In the genomic region with DNA sequence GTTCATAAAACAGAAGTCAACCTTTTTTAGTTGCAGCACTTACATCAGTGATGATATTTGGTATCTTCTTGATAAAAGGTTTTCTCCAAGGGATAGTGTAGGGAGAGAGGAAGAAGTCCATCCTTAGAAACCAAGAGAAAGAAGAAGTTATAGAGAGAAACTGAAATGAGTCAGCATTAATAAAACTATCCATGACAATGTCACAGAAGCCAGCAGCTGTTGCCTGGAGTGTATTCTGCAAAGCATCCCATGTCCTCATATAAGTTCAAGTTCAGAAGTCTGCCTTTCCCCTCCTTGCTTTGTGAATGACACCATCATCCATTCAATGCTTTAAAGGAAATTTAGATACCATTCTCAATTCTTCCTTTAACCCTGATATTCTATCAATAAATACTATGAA, we compare ENCODE assay signal across 34 cellular contexts. TPM values are rescaled to one million over a fixed set of nuclear protein-coding genes. Genes with fewer than 3 reads are reported as not detected.
"Had no signal": no experiment of that assay in that cellular context is flagged by ENCODE, and none has a peak within 500 bp of the region (broad histone marks: within the 10 kb centered on the region; RNA-seq: fewer than 3 reads in every experiment).

No MANE protein-coding gene starts in this region.

- H3K36me3 ChIP-seq: adrenal gland, breast epithelium, MG63, Peyer's patch, WERI-Rb-1 had no signal

- H3K9me3 ChIP-seq: adrenal gland, body of pancreas, breast epithelium, MG63, Peyer's patch had no signal

- H3K4me1 ChIP-seq: adrenal gland, body of pancreas, breast epithelium, Peyer's patch had no signal

- H3K27me3 ChIP-seq: adrenal gland, body of pancreas, breast epithelium, MG63, Peyer's patch had no signal

- DNase-seq: activated CD4-positive, alpha-beta memory T cell treated with anti-CD3 and anti-CD28 coated beads, Interleukin-2, amount 10 ng/mL, durations not matched to agents 7 days and 5 days; activated CD4-positive, alpha-beta T cell treated with anti-CD3 and anti-CD28 coated beads for 1 hour; activated CD4-positive, alpha-beta T cell treated with anti-CD3 and anti-CD28 coated beads for 48 hours; activated CD4-positive, CD25-positive, alpha-beta regulatory T cell; activated CD8-positive, alpha-beta memory T cell treated with anti-CD3 and anti-CD28 coated beads for 24 hours; activated CD8-positive, alpha-beta memory T cell treated with anti-CD3 and anti-CD28 coated beads, Interleukin-2, amount 10 ng/mL, durations not matched to agents 7 days and 5 days; activated CD8-positive, alpha-beta memory T cell treated with anti-CD3 and anti-CD28 coated beads, Interleukin-2, amount 50 U/mL, for 48 hours; activated gamma-delta T cell treated with Interleukin-2 at 50 U/mL for 16 hours; activated naive CD4-positive, alpha-beta T cell treated with anti-CD3 and anti-CD28 coated beads for 36 hours; activated T-cell treated with anti-CD3 and anti-CD28 coated beads, Interleukin-2, amount 50 U/mL, for 1 hour; activated T-cell treated with anti-CD3 and anti-CD28 coated beads, Interleukin-2, amount 50 U/mL, for 72 hours; adrenal gland; body of pancreas; MG63; NCI-H1048; NCI-H1105 treated with DMSO at 0.1 percent for 48 hours; NCI-H1436; NCI-H1694; NCI-H1930; NCI-H2081 treated with DMSO at 0.1 percent for 48 hours; NCI-H345; NCI-H524 treated with DMSO at 0.1 percent for 48 hours; PC-3; Peyer's patch; SIG-M5; SW 1271; T-helper 1 cell; T-helper 2 cell; T-helper 9 cell; WERI-Rb-1 had no signal

- H3K27ac ChIP-seq: adrenal gland, body of pancreas, breast epithelium, Peyer's patch, RWPE1, WERI-Rb-1 had no signal

- H3K4me3 ChIP-seq: adrenal gland, body of pancreas, breast epithelium, MG63, Peyer's patch had no signal

RNA-seq across cellular contexts. Expression of a gene that starts 14.4 kb away (rescaled TPM):
- total RNA-seq: activated naive CD4-positive, alpha-beta T cell treated with anti-CD3 and anti-CD28 coated beads, Interleukin-2, amount 50 U/mL, for 72 hours; NCI-H460; PC-3 had no signal
